In genomic region chr14:79502101-79502750, GRCh38 we compare ENCODE assay signal across 1 cellular context.
TF ChIP-seq lines count a peak whose summit lies in the region.

No MANE protein-coding gene starts in this region.

TF ChIP-seq in WTC11, 78 proteins besides CTCF, POLR2A, EP300 and RAD21 (continued from another document):
- TF ChIP-seq ZNF281 (CRISPR knock-in tag; IDR thresholded peaks at IDR 0.05) = no peak
